ENCODE assay signal across 1 cellular context in the genomic region with DNA sequence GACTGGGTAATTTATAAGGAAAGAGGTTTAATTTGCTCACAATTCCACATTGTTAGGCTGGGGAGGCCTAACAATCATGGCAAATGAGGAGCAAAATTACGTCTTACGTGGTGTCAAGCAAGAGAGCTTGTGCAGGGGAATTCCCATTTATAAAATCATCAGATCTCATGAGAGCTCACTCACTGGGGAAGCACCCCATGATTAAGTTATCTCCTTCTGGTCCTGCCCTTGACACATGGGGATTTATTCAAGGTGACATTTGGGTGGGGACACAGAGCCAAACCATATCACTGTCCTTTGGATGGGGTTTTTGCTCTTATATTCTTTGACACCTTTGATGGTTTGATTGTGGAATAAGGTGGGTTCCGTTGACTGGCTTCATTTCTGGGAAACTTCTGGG.
TF ChIP-seq lines count a peak whose summit lies in the region.

No MANE protein-coding gene starts in this region.

TF ChIP-seq in GM12878, 131 proteins besides CTCF, POLR2A, EP300 and RAD21:
- TF ChIP-seq ESRRA (IDR thresholded peaks at IDR 0.05; ENCODE audit: low read length): peak; percentile 89; the same call in 1 of the 2 replicates
